In genomic region chr11:111942826-111943225, GRCh38 we compare ENCODE assay signal across 16 cellular contexts. TPM values are rescaled to one million over a fixed set of nuclear protein-coding genes. Genes with fewer than 3 reads are reported as not detected.
DNase-seq lines count a peak whose midpoint lies in the region; ATAC-seq, FAIRE-seq and TF ChIP-seq lines count a peak whose summit lies in the region.
"Had no signal": no experiment of that assay in that cellular context is flagged by ENCODE, and none has a peak within 500 bp of the region (broad histone marks: within the 10 kb centered on the region; RNA-seq: fewer than 3 reads in every experiment).

No MANE protein-coding gene starts in this region.

- H3K27me3 ChIP-seq in SJSA1 (replicated peaks), result no peaks in the 10 kb centered on the region
- no peaks in the 10 kb centered on the region for H3K27me3 ChIP-seq in stomach
- no peaks in the 10 kb centered on the region for H3K27me3 ChIP-seq in lower lobe of right lung (ENCODE audit: low read depth)

- H3K36me3 ChIP-seq in SJSA1 (no peaks in the 10 kb centered on the region), stomach (no peaks in the 10 kb centered on the region), lower lobe of right lung (no peaks in the 10 kb centered on the region)

- H3K4me3 ChIP-seq in SJSA1 (no peak overlapping the region), stomach (no peak overlapping the region), lower lobe of right lung (no peak overlapping the region)

- no peaks in the 10 kb centered on the region for H3K9me3 ChIP-seq in SJSA1 (replicated peaks)
- H3K9me3 ChIP-seq in stomach, result no peaks in the 10 kb centered on the region
- H3K9me3 ChIP-seq in lower lobe of right lung, result no peaks in the 10 kb centered on the region

- no peak for DNase-seq in GM12891 (ENCODE audit: insufficient read length, low spot score)
- no peak for DNase-seq in SJSA1 (ENCODE audit: low read depth in 1 of 2, low spot score in 2 of 2)
- DNase-seq in epithelial cell of prostate (ENCODE audit: low read depth, low spot score), result no peak
- peak; percentile 61 for DNase-seq in renal cortical epithelial cell (ENCODE audit: low read depth)
- DNase-seq in stomach, result no peak
- DNase-seq in T1000 (lab: John Stamatoyannopoulos, UW), result no peak
- no peak for DNase-seq in lower lobe of right lung
- DNase-seq: activated CD8-positive, alpha-beta memory T cell treated with anti-CD3 and anti-CD28 coated beads, Interleukin-2, amount 10 ng/mL, durations not matched to agents 7 days and 5 days; activated naive CD4-positive, alpha-beta T cell treated with anti-CD3 and anti-CD28 coated beads, Interleukin-2, amount 10 ng/mL, durations not matched to agents 7 days and 5 days; CD4-positive, CD25-positive, alpha-beta regulatory T cell; cortex of kidney; GF-D8; retina; stimulated activated naive CD4-positive, alpha-beta T cell had no signal

- TF ChIP-seq POLR2A in GM12891 (IDR thresholded peaks at IDR 0.05; ENCODE audit: low read depth, low read length), result no peak
- no peak for TF ChIP-seq POLR2A in stomach (IDR thresholded peaks at IDR 0.05)

- no peak for ATAC-seq in lower lobe of right lung
- no peak for ATAC-seq in activated CD4-positive, CD25-positive, alpha-beta regulatory T cell treated with anti-CD3 and anti-CD28 coated beads, Interleukin-2, amount 50 U/mL, for 24 hours
- ATAC-seq: activated CD8-positive, alpha-beta memory T cell treated with anti-CD3 and anti-CD28 coated beads, Interleukin-2, amount 10 ng/mL, durations not matched to agents 7 days and 5 days; WTC11 had no signal

- TF ChIP-seq CTCF in stomach (IDR thresholded peaks at IDR 0.05), result no peak
- no peak for TF ChIP-seq CTCF in lower lobe of right lung (IDR thresholded peaks at IDR 0.05)

- peak; percentile 45 for FAIRE-seq in GM12891 (lab: Jason Lieb, UNC)

- H3K27ac ChIP-seq in SJSA1 (peak overlapping the region; percentile 72), epithelial cell of prostate (peak overlapping the region; percentile 89), stomach (peak overlapping the region in 1 of 5 donors; percentile 81), lower lobe of right lung (no peak overlapping the region)

- TF ChIP-seq EP300 in stomach (IDR thresholded peaks at IDR 0.05), result no peak

- 92 to 95% (median 93%) methylated on average over 6 of the region's 6 CpGs for whole genome bisulfite sequencing in stomach, 5 donors

- H3K4me1 ChIP-seq in SJSA1 (replicated peaks), result peaks cover 56% of the 10 kb centered on the region
- H3K4me1 ChIP-seq in stomach, result peaks cover 19 to 63% (median 47%) of the 10 kb centered on the region in 4 donors
- H3K4me1 ChIP-seq in lower lobe of right lung, result peaks cover 31% of the 10 kb centered on the region

- intact Hi-C loops in stomach (cut with DNase I; ENCODE audit: low total_unique reads) (no loop called here), lower lobe of right lung (cut with DNase I) (no loop called here)

TF ChIP-seq in GM12891, 5 proteins besides CTCF, POLR2A, EP300 and RAD21:
- TF ChIP-seq TAF1 (IDR thresholded peaks at IDR 0.05; ENCODE audit: low read depth, low read length), result no peak
- TF ChIP-seq POU2F2 (IDR thresholded peaks at IDR 0.05; ENCODE audit: low read depth, low read length), result no peak
- no peak for TF ChIP-seq POLR2AphosphoS5 (IDR thresholded peaks at IDR 0.05; ENCODE audit: low read depth, low read length)
- TF ChIP-seq PAX5 (IDR thresholded peaks at IDR 0.05; ENCODE audit: insufficient read depth, low read length, severe bottlenecking), result no peak
- TF ChIP-seq SPI1 (IDR thresholded peaks at IDR 0.05; ENCODE audit: low read depth, low read length), result no peak

RNA-seq across cellular contexts. Expression of gene DIXDC1, which starts 5.7 kb away (rescaled TPM):
- 0.35 TPM for polyA plus RNA-seq in GM12891 (2012; ENCODE audit: low read depth, missing spikeins)
- total RNA-seq in SJSA1 (2014; rRNA removed; shearing (Covaris generic)), result 8.4 and 10.3 TPM in 2 replicates
- 58.9 and 64.7 TPM in 2 replicates for total RNA-seq in renal cortical epithelial cell
- 100 to 1,000 TPM in 1 of 5 donors, 10 to 100 TPM in 4; 19.1 to 128 (median 60.4) TPM for total RNA-seq in stomach
- 10 to 100 TPM in 2 of 3 donors, 1 to 10 TPM in 1; 6.2 to 15.6 (median 11.3) TPM for polyA plus RNA-seq in stomach
- 13.2 TPM for total RNA-seq in lower lobe of right lung

RNA-seq across cellular contexts. Expression of gene C11orf52, which starts 24.1 kb away (rescaled TPM):
- not detected for polyA plus RNA-seq in GM12891 (2012; ENCODE audit: low read depth, missing spikeins)
- not detected in 2 replicates for total RNA-seq in SJSA1 (2014; rRNA removed; shearing (Covaris generic))
- total RNA-seq in renal cortical epithelial cell (9.2 and 15.3 TPM in 2 replicates), stomach (10 to 100 TPM in 2 of 5 donors, 1 to 10 TPM in 2, not detected in 1; 3.9 to 18.7 (median 12.5) TPM), lower lobe of right lung (14.6 TPM)
- 10 to 100 TPM; 28.0 to 43.4 (median 35.0) TPM for polyA plus RNA-seq in stomach
- total RNA-seq: activated CD8-positive, alpha-beta memory T cell treated with anti-CD3 and anti-CD28 coated beads, Interleukin-2, amount 10 ng/mL, durations not matched to agents 7 days and 5 days; CD4-positive, CD25-positive, alpha-beta regulatory T cell had no signal

RNA-seq across cellular contexts. Expression of gene HSPB2, which starts 30.3 kb away (rescaled TPM):
- polyA plus RNA-seq in GM12891 (2012; ENCODE audit: low read depth, missing spikeins), result not detected
- not detected in 2 replicates for total RNA-seq in SJSA1 (2014; rRNA removed; shearing (Covaris generic))
- total RNA-seq in renal cortical epithelial cell (0.10 and 0.69 TPM in 2 replicates), stomach (under 1 TPM in 1 of 5 donors, not detected in 4; 0.37 TPM), lower lobe of right lung (6.4 TPM)
- polyA plus RNA-seq in stomach, result 1 to 10 TPM; 2.0 to 5.1 (median 4.0) TPM
- total RNA-seq: activated CD8-positive, alpha-beta memory T cell treated with anti-CD3 and anti-CD28 coated beads, Interleukin-2, amount 10 ng/mL, durations not matched to agents 7 days and 5 days; CD4-positive, CD25-positive, alpha-beta regulatory T cell had no signal
- polyA plus RNA-seq: CD4-positive, CD25-positive, alpha-beta regulatory T cell had no signal

RNA-seq across cellular contexts. Expression of gene CRYAB, which starts 31.3 kb away (rescaled TPM):
- not detected for polyA plus RNA-seq in GM12891 (2012; ENCODE audit: low read depth, missing spikeins)
- total RNA-seq in SJSA1 (2014; rRNA removed; shearing (Covaris generic)), result 0.97 and 3.1 TPM in 2 replicates
- total RNA-seq in renal cortical epithelial cell (63.0 and 179 TPM in 2 replicates), stomach (100 to 1,000 TPM in 2 of 5 donors, 10 to 100 TPM in 3; 28.4 to 207 (median 47.3) TPM), lower lobe of right lung (72.5 TPM)
- 100 to 1,000 TPM in 1 of 3 donors, 10 to 100 TPM in 2; 75.6 to 122 (median 85.7) TPM for polyA plus RNA-seq in stomach
- total RNA-seq: activated CD8-positive, alpha-beta memory T cell treated with anti-CD3 and anti-CD28 coated beads, Interleukin-2, amount 10 ng/mL, durations not matched to agents 7 days and 5 days; CD4-positive, CD25-positive, alpha-beta regulatory T cell had no signal
- polyA plus RNA-seq: CD4-positive, CD25-positive, alpha-beta regulatory T cell had no signal
